ENCODE assay signal across 16 cellular contexts in genomic region chr5:174549254-174549653, GRCh38.
"Had no signal": no experiment of that assay in that cellular context is flagged by ENCODE, and none has a peak within 500 bp of the region (broad histone marks: within the 10 kb centered on the region; RNA-seq: fewer than 3 reads in every experiment).

No MANE protein-coding gene starts in this region.

- H3K4me3 Mint-ChIP-seq: activated B cell treated with CpG ODN at 0.5 μM for 24 hours; activated CD8-positive, alpha-beta T cell treated with anti-CD3 and anti-CD28 coated beads, Interleukin-2, amount 10 ng/mL, durations not matched to agents 7 days and 5 days; activated naive CD8-positive, alpha-beta T cell; neural crest cell; stimulated activated naive B cell treated with anti-CD40 and anti-IgM and Interleukin-4, amounts not matched to agents 10 μg/mL and 1 μg/mL and 100 μg/mL, for 72 hours had no signal

- H3K27me3 Mint-ChIP-seq: activated B cell treated with CpG ODN at 0.5 μM for 24 hours; stimulated activated naive B cell treated with anti-CD40 and anti-IgM and Interleukin-4, amounts not matched to agents 10 μg/mL and 1 μg/mL and 100 μg/mL, for 72 hours had no signal

- H3K27ac ChIP-seq: epithelial cell of prostate, gastrocnemius medialis, heart left ventricle, tibial nerve had no signal

- H3K4me1 ChIP-seq: gastrocnemius medialis, heart left ventricle, tibial nerve had no signal

- H3K36me3 ChIP-seq: gastrocnemius medialis, heart left ventricle, tibial nerve had no signal

- H3K9me3 ChIP-seq: gastrocnemius medialis, heart left ventricle, tibial nerve had no signal

- ATAC-seq: activated CD8-positive, alpha-beta T cell treated with anti-CD3 and anti-CD28 coated beads, Interleukin-2, amount 10 ng/mL, durations not matched to agents 7 days and 5 days; gastrocnemius medialis; heart left ventricle; stimulated activated naive B cell treated with anti-CD40 and anti-IgM and Interleukin-4, amounts not matched to agents 10 μg/mL and 1 μg/mL and 100 μg/mL, for 72 hours had no signal

- DNase-seq: activated B cell treated with CpG ODN at 0.5 μM for 24 hours; activated CD4-positive, alpha-beta T cell treated with anti-CD3 and anti-CD28 coated beads for 48 hours; activated CD8-positive, alpha-beta memory T cell treated with anti-CD3 and anti-CD28 coated beads, Interleukin-2, amount 50 U/mL, for 4 hours; activated CD8-positive, alpha-beta T cell treated with anti-CD3 and anti-CD28 coated beads, Interleukin-2, amount 10 ng/mL, durations not matched to agents 7 days and 5 days; activated gamma-delta T cell treated with Interleukin-2 at 50 U/mL for 16 hours; dermis blood vessel endothelial cell; gastrocnemius medialis; heart left ventricle; midbrain; stimulated activated naive B cell treated with anti-CD40 and anti-IgM and Interleukin-4, amounts not matched to agents 10 μg/mL and 1 μg/mL and 100 μg/mL, for 72 hours; T-helper 2 cell had no signal

- H3K36me3 Mint-ChIP-seq: activated naive CD8-positive, alpha-beta T cell; stimulated activated naive B cell treated with anti-CD40 and anti-IgM and Interleukin-4, amounts not matched to agents 10 μg/mL and 1 μg/mL and 100 μg/mL, for 72 hours had no signal

- H3K9me3 Mint-ChIP-seq: neural crest cell had no signal

- H3K4me1 Mint-ChIP-seq: activated B cell treated with CpG ODN at 0.5 μM for 24 hours; neural crest cell; stimulated activated naive B cell treated with anti-CD40 and anti-IgM and Interleukin-4, amounts not matched to agents 10 μg/mL and 1 μg/mL and 100 μg/mL, for 72 hours had no signal

- H3K4me3 ChIP-seq: gastrocnemius medialis, heart left ventricle, lung, tibial nerve had no signal

- H3K27ac Mint-ChIP-seq: activated B cell treated with CpG ODN at 0.5 μM for 24 hours; activated CD8-positive, alpha-beta T cell treated with anti-CD3 and anti-CD28 coated beads, Interleukin-2, amount 10 ng/mL, durations not matched to agents 7 days and 5 days; activated naive CD8-positive, alpha-beta T cell; stimulated activated naive B cell treated with anti-CD40 and anti-IgM and Interleukin-4, amounts not matched to agents 10 μg/mL and 1 μg/mL and 100 μg/mL, for 72 hours had no signal

- H3K27me3 ChIP-seq: tibial nerve had no signal
